ENCODE assay signal across 2 cellular contexts in genomic region chr13:51355217-51355616, GRCh38.
TF ChIP-seq lines count a peak whose summit lies in the region.

No MANE protein-coding gene starts in this region.

TF ChIP-seq in GM12891, 5 proteins besides CTCF, POLR2A, EP300 and RAD21:
- TF ChIP-seq PAX5 (IDR thresholded peaks at IDR 0.05; ENCODE audit: insufficient read depth, low read length, severe bottlenecking) (no peak), POLR2AphosphoS5 (IDR thresholded peaks at IDR 0.05; ENCODE audit: low read depth, low read length) (no peak), SPI1 (IDR thresholded peaks at IDR 0.05; ENCODE audit: low read depth, low read length) (no peak), TAF1 (IDR thresholded peaks at IDR 0.05; ENCODE audit: low read depth, low read length) (no peak), POU2F2 (IDR thresholded peaks at IDR 0.05; ENCODE audit: low read depth, low read length) (no peak)
TF ChIP-seq in GM12891: peak in this region for 0.

TF ChIP-seq in H1, 55 proteins besides CTCF, POLR2A, EP300 and RAD21:
- TF ChIP-seq SIRT6 (IDR thresholded peaks at IDR 0.05; ENCODE audit: low read length) (no peak), MAX (IDR thresholded peaks at IDR 0.05) (no peak), RFX5 (IDR thresholded peaks at IDR 0.05; ENCODE audit: borderline replicate concordance, low read depth, low read length) (no peak), SP2 (IDR thresholded peaks at IDR 0.05; ENCODE audit: low read length) (no peak)
